In genomic region chrX:84044051-84044450, GRCh38 we compare ENCODE assay signal across 15 cellular contexts.
"Had no signal": no experiment of that assay in that cellular context is flagged by ENCODE, and none has a peak within 500 bp of the region (broad histone marks: within the 10 kb centered on the region; RNA-seq: fewer than 3 reads in every experiment).

No MANE protein-coding gene starts in this region.

- H3K36me3 Mint-ChIP-seq: naive thymus-derived CD8-positive, alpha-beta T cell had no signal

- H3K36me3 ChIP-seq: colonic mucosa, stomach, thoracic aorta, transverse colon had no signal

- H3K4me3 Mint-ChIP-seq: naive thymus-derived CD8-positive, alpha-beta T cell had no signal

- H3K27me3 Mint-ChIP-seq: naive thymus-derived CD8-positive, alpha-beta T cell had no signal

- H3K27me3 ChIP-seq: foreskin keratinocyte, stomach, transverse colon had no signal

- H3K4me3 ChIP-seq: colonic mucosa, mucosa of descending colon, stomach, thoracic aorta, transverse colon had no signal

- ATAC-seq: foreskin keratinocyte; mucosa of descending colon; naive thymus-derived CD8-positive, alpha-beta T cell; right cardiac atrium had no signal

- H3K9me3 ChIP-seq: colonic mucosa, mucosa of descending colon, stomach, thoracic aorta, transverse colon had no signal

- H3K4me1 Mint-ChIP-seq: naive thymus-derived CD8-positive, alpha-beta T cell had no signal

- DNase-seq: colonic mucosa; dermis blood vessel endothelial cell; erythroblast; mucosa of descending colon; naive thymus-derived CD8-positive, alpha-beta T cell; posterior cingulate gyrus; right cardiac atrium; small intestine; stimulated activated CD4-positive, alpha-beta T cell treated with anti-CD3 and anti-CD28 coated beads, Interleukin-12 subunit alpha, Interleukin-12 subunit beta, amount 100 ng/mL, for 4 hours; stimulated activated naive CD4-positive, alpha-beta T cell; stomach; substantia nigra; transverse colon had no signal

- H3K27ac ChIP-seq: colonic mucosa, foreskin keratinocyte, stomach, thoracic aorta, transverse colon had no signal

- H3K4me1 ChIP-seq: colonic mucosa, foreskin keratinocyte, stomach, transverse colon had no signal

- H3K27ac Mint-ChIP-seq: naive thymus-derived CD8-positive, alpha-beta T cell had no signal
